ENCODE assay signal across 8 cellular contexts in genomic region chr4:76198411-76199237, GRCh38. TPM values are rescaled to one million over a fixed set of nuclear protein-coding genes. Genes with fewer than 3 reads are reported as not detected.
A peak's percentile ranks its signal among the peaks of the same experiment; 100 is the strongest.
DNase-seq lines count a peak whose midpoint lies in the region; ATAC-seq and TF ChIP-seq lines count a peak whose summit lies in the region.

No MANE protein-coding gene starts in this region.

- TF ChIP-seq POLR2A in HCT116 (IDR thresholded peaks at IDR 0.05; ENCODE audit: borderline replicate concordance, extremely low read depth, insufficient read depth, insufficient read length) (no peak), thyroid gland (IDR thresholded peaks at IDR 0.05) (no peak)

- intact Hi-C loops in HCT116 (cut with micrococcal nuclease), result no loop called here
- intact Hi-C loops in thyroid gland (cut with DNase I), result loop anchor here (10.0 kb wide), 1 partner anchor 56 kb away; the partner anchor contains the start of gene FAM47E

- H4K20me1 ChIP-seq in HCT116 (ENCODE audit: insufficient read depth), result no peaks in the 10 kb centered on the region

- TF ChIP-seq RAD21 in HCT116 (IDR thresholded peaks at IDR 0.05; ENCODE audit: low read depth), result no peak

- H3K36me3 ChIP-seq in HCT116 (ENCODE audit: control insufficient read depth in 1 of 2, insufficient read depth in 2 of 2, low read length in 2 of 2) (peaks cover 0 to 12% of the 10 kb centered on the region in 2 experiments; a peak in 1 of 4 replicates), SK-N-MC (ENCODE audit: insufficient read depth, low read length) (peaks cover 13% of the 10 kb centered on the region), duodenal mucosa (ENCODE audit: control insufficient read depth in 1 of 2, insufficient read depth in 2 of 2, low read length in 2 of 2) (peaks cover 5 to 14% of the 10 kb centered on the region in 2 donors), thyroid gland (no peaks in the 10 kb centered on the region)

- no peak overlapping the region for H2AFZ ChIP-seq in HCT116 (ENCODE audit: low read depth, low read length, poor library complexity, severe bottlenecking)

- POLR2A ChIA-PET in HCT116 (lab: Charles Lee), result no interaction called here

- BruUV-seq in HCT116 (replicated peaks; lab: Mats Ljungman, UMichigan), result no TSS peak

- no peaks in the 10 kb centered on the region for H3K9me2 ChIP-seq in HCT116 (ENCODE audit: insufficient read depth)

- H3K27ac ChIP-seq in HCT116 (ENCODE audit: low read depth, low read length) (no peak overlapping the region), SK-N-MC (peak overlapping the region; percentile 80), duodenal mucosa (ENCODE audit: low read depth, low read length) (peak overlapping the region; percentile 65), thyroid gland (peak overlapping the region; percentile 76 to 85 (median 84))

- CTCF ChIA-PET in HCT116 (lab: Charles Lee), result no interaction called here

- RAD21 ChIA-PET in HCT116 (lab: Charles Lee; ENCODE audit: low non-redundant PET in 1 of 2, low total read pairs in 2 of 2, uncharacterized antibody in 2 of 2, unreplicated experiment in 2 of 2), result no interaction called here

- H3K27me3 ChIP-seq in HCT116 (ENCODE audit: insufficient read depth, low read length) (no peaks in the 10 kb centered on the region), duodenal mucosa (ENCODE audit: control insufficient read depth in 1 of 2, insufficient read depth in 2 of 2, low read length in 2 of 2) (no peaks in the 10 kb centered on the region), thyroid gland (no peaks in the 10 kb centered on the region)

- H3K9me3 ChIP-seq in HCT116 (ENCODE audit: control insufficient read depth in 1 of 2, insufficient read depth in 1 of 2, low read depth in 1 of 2, low read length in 2 of 2), result no peaks in the 10 kb centered on the region
- H3K9me3 ChIP-seq in SK-N-MC (ENCODE audit: low read depth, low read length), result no peaks in the 10 kb centered on the region
- H3K9me3 ChIP-seq in duodenal mucosa (ENCODE audit: control insufficient read depth in 1 of 2, low read length in 2 of 2), result no peaks in the 10 kb centered on the region
- H3K9me3 ChIP-seq in thyroid gland, result no peaks in the 10 kb centered on the region

- ATAC-seq in HCT116, result no peak

- 37% methylated on average over 4 of the region's 4 CpGs for WGBS in thyroid gland, 2 donors

- H3K4me3 ChIP-seq in HCT116 (replicated peaks in 1 of 2; ENCODE audit: low read depth in 1 of 2, low read length in 2 of 2) (no peak overlapping the region), SK-N-MC (peak overlapping the region; percentile 24), duodenal mucosa (ENCODE audit: low read depth in 1 of 2, low read length in 2 of 2) (peak overlapping the region in 1 of 2 donors; percentile 7), thyroid gland (replicated peaks in 1 of 3) (no peak overlapping the region)

- H3K4me1 ChIP-seq in HCT116 (ENCODE audit: control insufficient read depth in 1 of 2, insufficient read depth in 2 of 2, low read length in 2 of 2) (peaks cover 11 to 20% of the 10 kb centered on the region in 2 experiments), duodenal mucosa (ENCODE audit: control insufficient read depth in 1 of 2, insufficient read depth in 2 of 2, low read length in 2 of 2) (peaks cover 62 to 73% of the 10 kb centered on the region in 2 donors), thyroid gland (peaks cover 57 to 89% of the 10 kb centered on the region in 2 donors)

- no peak overlapping the region for H3K9ac ChIP-seq in HCT116 (ENCODE audit: low read length)
- H3K9ac ChIP-seq in SK-N-MC (ENCODE audit: insufficient read length), result peak overlapping the region; percentile 51
- peak overlapping the region; percentile 26 to 37 for H3K9ac ChIP-seq in duodenal mucosa (ENCODE audit: low read depth in 1 of 2, low read length in 2 of 2)

- H3K79me2 ChIP-seq in HCT116 (ENCODE audit: insufficient read depth, low read length), result peaks cover 19% of the 10 kb centered on the region; the same call in 1 of the 2 replicates

- no peak overlapping the region for H3K4me2 ChIP-seq in HCT116 (ENCODE audit: low read length)

- peak; percentile 70 for DNase-seq in NCI-H2107 treated with DMSO at 0.1 percent for 48 hours (lab: John Stamatoyannopoulos, UW; ENCODE audit: unreplicated experiment)
- DNase-seq in NCI-H2107 (lab: John Stamatoyannopoulos, UW), result no peak
- DNase-seq in HCT116 (ENCODE audit: low read depth, low spot score), result no peak
- peak; percentile 82 for DNase-seq in MV-4-11 (lab: John Stamatoyannopoulos, UW)
- no peak for DNase-seq in SK-N-MC (ENCODE audit: low read depth, low spot score)
- peak; percentile 76 for DNase-seq in midbrain (lab: John Stamatoyannopoulos, UW)
- DNase-seq in thyroid gland, result peak; percentile 84 to 85

- TF ChIP-seq CTCF in HCT116 (IDR thresholded peaks at IDR 0.05 in 2 of 3, conservative IDR thresholded peaks at IDR 0.05 in 1 of 3; ENCODE audit: borderline replicate concordance in 1 of 3, insufficient read depth in 1 of 3, low read depth in 2 of 3, low read length in 2 of 3) (no peak), thyroid gland (IDR thresholded peaks at IDR 0.05) (no peak)

TF ChIP-seq in HCT116, 20 proteins besides CTCF, POLR2A, EP300 and RAD21:
- TF ChIP-seq EGR1 (IDR thresholded peaks at IDR 0.05; ENCODE audit: low read depth) (peak; percentile 43; the same call in 1 of the 2 replicates), SP1 (IDR thresholded peaks at IDR 0.05; ENCODE audit: low read depth) (no peak)

RNA-seq across cellular contexts. Expression of gene SCARB2, which starts 15.0 kb away (rescaled TPM):
- 51.3 TPM for total RNA-seq in HCT116 (2021; ENCODE audit: unreplicated experiment)
- 40.8 and 44.0 TPM in 2 replicates for polyA plus RNA-seq in HCT116 (2012)
- 100 to 1,000 TPM; 178 to 271 (median 206) TPM for total RNA-seq in thyroid gland

RNA-seq across cellular contexts. Expression of gene NUP54, which starts 50.4 kb away (rescaled TPM):
- total RNA-seq in HCT116 (2021; ENCODE audit: unreplicated experiment) (53.9 TPM), thyroid gland (10 to 100 TPM; 37.7 to 49.7 (median 48.8) TPM)
- 27.9 and 38.9 TPM in 2 replicates for polyA plus RNA-seq in HCT116 (2012)

RNA-seq across cellular contexts. Expression of gene FAM47E, which starts 52.9 kb away (rescaled TPM):
- total RNA-seq in HCT116 (2021; ENCODE audit: unreplicated experiment), result 0.91 TPM
- 0.54 and 0.65 TPM in 2 replicates for polyA plus RNA-seq in HCT116 (2012)
- total RNA-seq in thyroid gland, result 10 to 100 TPM in 3 of 4 donors, 1 to 10 TPM in 1; 9.7 to 16.9 (median 13.7) TPM

Comparison
In these comparisons a context has a peak if more than half of its experiments do, and no peak if none do; other contexts are left out.
1. DNase-seq: peak in NCI-H2107 treated with DMSO at 0.1 percent for 48 hours (single experiment), MV-4-11 (single experiment), midbrain (single experiment) and thyroid gland (2 of 2); none in NCI-H2107 (single experiment), HCT116 (single experiment) and SK-N-MC (single experiment).